Comparison of ENCODE assay signal across 9 cellular contexts in the genomic region with DNA sequence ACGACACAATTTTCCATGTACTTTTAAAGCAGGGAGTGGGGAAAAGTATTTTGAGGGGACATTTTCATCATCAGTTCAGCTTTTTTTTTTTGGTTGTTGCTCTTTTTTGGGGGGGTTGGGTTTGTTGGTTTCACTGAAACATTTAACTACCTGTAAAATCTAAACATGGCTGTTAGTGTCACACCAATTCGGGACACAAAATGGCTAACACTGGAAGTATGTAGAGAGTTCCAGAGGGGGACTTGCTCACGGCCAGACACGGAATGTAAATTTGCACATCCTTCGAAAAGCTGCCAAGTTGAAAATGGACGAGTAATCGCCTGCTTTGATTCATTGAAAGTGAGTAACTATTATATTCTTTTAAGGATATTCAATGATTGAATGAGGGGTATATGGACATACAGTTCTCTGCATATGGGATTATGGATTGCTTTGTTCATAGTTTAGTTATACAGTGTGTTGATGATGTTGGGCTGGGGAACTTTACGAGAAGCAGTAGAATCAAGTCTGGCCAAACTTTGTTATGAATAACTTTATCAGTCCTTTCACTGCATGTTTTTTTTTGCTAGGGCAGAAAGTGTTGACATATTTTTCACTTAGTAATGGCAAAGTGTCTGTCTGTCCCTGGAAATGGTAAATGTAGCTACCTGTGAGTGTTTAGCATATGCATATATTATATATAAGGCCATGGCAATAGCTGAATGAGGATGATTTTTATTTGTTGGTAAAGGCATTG. TPM values are rescaled to one million over a fixed set of nuclear protein-coding genes. Genes with fewer than 3 reads are reported as not detected.
A peak's percentile ranks its signal among the peaks of the same experiment; 100 is the strongest.
DNase-seq lines count a peak whose midpoint lies in the region; TF ChIP-seq lines count a peak whose summit lies in the region.
"Had no signal": no experiment of that assay in that cellular context is flagged by ENCODE, and none has a peak within 500 bp of the region (broad histone marks: within the 10 kb centered on the region; RNA-seq: fewer than 3 reads in every experiment).

No MANE protein-coding gene starts in this region.

- intact Hi-C loops in dorsolateral prefrontal cortex (cut with DNase I) (no loop called here), posterior cingulate gyrus (cut with DNase I) (no loop called here)

- H3K4me3 ChIP-seq in dorsolateral prefrontal cortex = peak overlapping the region; percentile 26 to 79 (median 63)
- peak overlapping the region; percentile 57 for H3K4me3 ChIP-seq in skeletal muscle satellite cell (ENCODE audit: low read length)

- peak overlapping the region in 50 of 59 donors; percentile 58 to 97 (median 91) for H3K27ac ChIP-seq in dorsolateral prefrontal cortex

- peak overlapping the region; percentile 75 for H3K9ac ChIP-seq in skeletal muscle satellite cell (ENCODE audit: low read depth, low read length)

- peak; percentile 44 for DNase-seq in G401 (ENCODE audit: low spot score)
- DNase-seq in NCI-H524 treated with DMSO at 0.1 percent for 48 hours (lab: John Stamatoyannopoulos, UW) = peak; percentile 48
- DNase-seq in dorsolateral prefrontal cortex = no peak
- no peak for DNase-seq in central memory CD4-positive, alpha-beta T cell
- DNase-seq in NCI-H187 treated with DMSO at 0.1 percent for 48 hours (lab: John Stamatoyannopoulos, UW) = no peak
- no peak for DNase-seq in posterior cingulate gyrus
- DNase-seq in activated CD4-positive, alpha-beta T cell treated with anti-CD3 and anti-CD28 coated beads, Interleukin-2, amount 50 U/mL, for 1 hour = no peak
- DNase-seq: NCI-H1694 treated with DMSO at 0.1 percent for 48 hours had no signal

- peaks cover 22% of the 10 kb centered on the region for H3K36me3 ChIP-seq in skeletal muscle satellite cell (ENCODE audit: insufficient read depth, low read length)

- TF ChIP-seq CTCF in dorsolateral prefrontal cortex (IDR thresholded peaks at IDR 0.05 in 54 of 56, conservative IDR thresholded peaks at IDR 0.05 in 2 of 56; ENCODE audit: low read depth in 1 of 56, partially characterized antibody in 56 of 56) = no peak

- peaks cover 65% of the 10 kb centered on the region for H3K4me1 ChIP-seq in skeletal muscle satellite cell (ENCODE audit: control insufficient read depth, insufficient read depth, low read length)

- no peaks in the 10 kb centered on the region for H3K9me3 ChIP-seq in skeletal muscle satellite cell (replicated peaks; ENCODE audit: low read length)

- in situ Hi-C loops in G401 (cut with HindIII; ENCODE audit: low sequenced_read_pairs) = no loop called here

- no peaks in the 10 kb centered on the region for H3K27me3 ChIP-seq in dorsolateral prefrontal cortex
- H3K27me3 ChIP-seq in skeletal muscle satellite cell (ENCODE audit: control insufficient read depth, insufficient read depth, low read length) = no peaks in the 10 kb centered on the region

- H3K4me2 ChIP-seq in skeletal muscle satellite cell (ENCODE audit: low read length) = peak overlapping the region; percentile 82

RNA-seq across cellular contexts. Expression of gene MBNL1, which starts 31.5 kb away (rescaled TPM):
- total RNA-seq in G401 (2014; rRNA removed; shearing (Covaris generic)) = 31.4 and 61.2 TPM in 2 replicates
- 100 to 1,000 TPM; 106 to 168 (median 132) TPM for total RNA-seq in dorsolateral prefrontal cortex
- 171 and 173 TPM in 2 replicates for total RNA-seq in skeletal muscle satellite cell (2012; rRNA removed)

Comparison
In these comparisons a context has a peak if more than half of its experiments do, and no peak if none do; other contexts are left out.
1. DNase-seq: peak in G401 (single experiment) and NCI-H524 treated with DMSO at 0.1 percent for 48 hours (single experiment); none in dorsolateral prefrontal cortex (0 of 10), central memory CD4-positive, alpha-beta T cell (single experiment), NCI-H187 treated with DMSO at 0.1 percent for 48 hours (single experiment), posterior cingulate gyrus (0 of 10) and activated CD4-positive, alpha-beta T cell treated with anti-CD3 and anti-CD28 coated beads, Interleukin-2, amount 50 U/mL, for 1 hour (single experiment).